16 cellular contexts compared by ENCODE assay signal in the genomic region with DNA sequence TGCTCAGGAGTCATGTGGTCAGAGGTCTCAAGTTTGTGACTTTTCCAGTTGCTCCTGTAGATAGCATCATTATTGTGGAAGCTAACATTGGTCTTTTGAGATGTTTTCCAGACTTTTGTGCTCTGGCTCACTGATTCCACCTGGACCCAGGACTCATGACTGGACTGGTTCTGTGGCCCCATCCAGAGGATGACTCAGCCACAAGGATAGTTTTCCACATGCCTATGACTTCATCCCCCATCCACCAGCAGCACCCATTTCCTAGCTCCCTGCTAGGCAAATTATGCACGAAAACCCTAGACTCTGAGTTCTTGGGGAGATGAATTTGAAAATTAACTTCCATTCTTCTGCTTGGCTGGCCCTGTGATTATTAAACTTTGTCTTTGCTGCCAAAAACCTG.
"Had no signal": no experiment of that assay in that cellular context is flagged by ENCODE, and none has a peak within 500 bp of the region (broad histone marks: within the 10 kb centered on the region; RNA-seq: fewer than 3 reads in every experiment).

No MANE protein-coding gene starts in this region.

- H3K4me3 Mint-ChIP-seq: activated naive CD4-positive, alpha-beta T cell treated with anti-CD3 and anti-CD28 coated beads, Interleukin-2, amount 50 U/mL, for 24 hours; natural killer cell; stimulated activated memory B cell treated with anti-CD40 and anti-IgM and Interleukin-4, amounts not matched to agents 10 μg/mL and 1 μg/mL and 100 μg/mL, for 72 hours; type B pancreatic cell had no signal

- H3K9me3 Mint-ChIP-seq: stimulated activated memory B cell treated with anti-CD40 and anti-IgM and Interleukin-4, amounts not matched to agents 10 μg/mL and 1 μg/mL and 100 μg/mL, for 72 hours had no signal

- H3K27me3 Mint-ChIP-seq: activated naive CD4-positive, alpha-beta T cell treated with anti-CD3 and anti-CD28 coated beads, Interleukin-2, amount 50 U/mL, for 24 hours; stimulated activated memory B cell treated with anti-CD40 and anti-IgM and Interleukin-4, amounts not matched to agents 10 μg/mL and 1 μg/mL and 100 μg/mL, for 72 hours; type B pancreatic cell had no signal

- ATAC-seq: left colon; lower lobe of right lung; natural killer cell; stimulated activated memory B cell treated with anti-CD40 and anti-IgM and Interleukin-4, amounts not matched to agents 10 μg/mL and 1 μg/mL and 100 μg/mL, for 72 hours had no signal

- H3K4me1 Mint-ChIP-seq: activated naive CD4-positive, alpha-beta T cell treated with anti-CD3 and anti-CD28 coated beads, Interleukin-2, amount 50 U/mL, for 24 hours; natural killer cell; stimulated activated memory B cell treated with anti-CD40 and anti-IgM and Interleukin-4, amounts not matched to agents 10 μg/mL and 1 μg/mL and 100 μg/mL, for 72 hours had no signal

- H3K36me3 Mint-ChIP-seq: activated naive CD4-positive, alpha-beta T cell treated with anti-CD3 and anti-CD28 coated beads, Interleukin-2, amount 50 U/mL, for 24 hours; stimulated activated memory B cell treated with anti-CD40 and anti-IgM and Interleukin-4, amounts not matched to agents 10 μg/mL and 1 μg/mL and 100 μg/mL, for 72 hours; type B pancreatic cell had no signal

- H3K27ac Mint-ChIP-seq: activated naive CD4-positive, alpha-beta T cell treated with anti-CD3 and anti-CD28 coated beads, Interleukin-2, amount 50 U/mL, for 24 hours; natural killer cell; stimulated activated memory B cell treated with anti-CD40 and anti-IgM and Interleukin-4, amounts not matched to agents 10 μg/mL and 1 μg/mL and 100 μg/mL, for 72 hours; type B pancreatic cell had no signal

- DNase-seq: activated CD4-positive, alpha-beta T cell treated with anti-CD3 and anti-CD28 coated beads, Interleukin-2, amount 50 U/mL, for 1 hour; activated CD4-positive, CD25-positive, alpha-beta regulatory T cell treated with anti-CD3 and anti-CD28 coated beads, Interleukin-2, amount 50 U/mL, for 72 hours; activated CD8-positive, alpha-beta memory T cell treated with anti-CD3 and anti-CD28 coated beads for 24 hours; activated CD8-positive, alpha-beta memory T cell treated with anti-CD3 and anti-CD28 coated beads, Interleukin-2, amount 50 U/mL, for 48 hours; activated gamma-delta T cell; cerebellar nuclear complex; effector CD4-positive, alpha-beta T cell; left colon; lower lobe of right lung; natural killer cell; spleen; stimulated activated CD4-positive, alpha-beta T cell treated with anti-CD3 and anti-CD28 coated beads, Interleukin-4, amount 100 ng/mL, for 4 hours; testis had no signal
